8 cellular contexts compared by ENCODE assay signal in the genomic region with DNA sequence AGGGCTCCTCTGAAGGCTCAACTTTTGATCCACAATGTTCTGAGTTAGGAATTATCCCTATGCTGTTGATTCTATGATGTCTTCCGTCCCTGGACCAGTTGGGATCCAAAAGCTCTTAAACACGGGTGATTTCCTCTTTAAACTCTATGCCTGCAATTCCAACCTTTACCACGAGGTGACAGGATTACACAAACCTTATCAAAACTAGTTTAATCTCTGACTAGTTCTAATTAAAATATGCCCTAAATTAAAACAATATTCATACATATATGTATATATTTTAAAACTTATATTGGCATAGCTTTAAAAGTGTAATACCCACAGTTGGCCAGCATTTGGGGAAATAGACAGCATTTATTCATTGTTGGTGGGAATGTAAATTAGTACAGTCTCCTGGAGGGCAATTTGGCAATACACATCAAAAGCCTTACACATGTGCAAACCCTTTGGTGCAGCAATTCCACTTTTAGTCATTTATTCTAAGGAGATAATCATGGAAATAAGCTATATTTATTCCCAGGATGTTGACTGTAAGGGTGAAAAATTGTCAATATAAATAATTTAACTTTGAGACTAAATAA. TPM values are rescaled to one million over a fixed set of nuclear protein-coding genes. Genes with fewer than 3 reads are reported as not detected.
DNase-seq lines count a peak whose midpoint lies in the region; FAIRE-seq and TF ChIP-seq lines count a peak whose summit lies in the region.

No MANE protein-coding gene starts in this region.

- no peak for FAIRE-seq in small intestine (lab: Jason Lieb, UNC)

- BruUV-seq in OCI-LY7 (replicated peaks; lab: Mats Ljungman, UMichigan): no TSS peak

- no peak for TF ChIP-seq EP300 in tibial nerve (IDR thresholded peaks at IDR 0.05)

- WGBS in small intestine, 3 donors: 30 to 42% (median 34%) methylated on average over 3 of the region's 3 CpGs
- WGBS in tibial nerve, 2 donors: 46 to 58% methylated on average over 3 of the region's 3 CpGs

- H3K27me3 ChIP-seq in small intestine (ENCODE audit: control insufficient read depth in 2 of 2, insufficient read depth in 2 of 2, low read length in 2 of 2): no peaks in the 10 kb centered on the region
- no peaks in the 10 kb centered on the region for H3K27me3 ChIP-seq in tibial nerve

- H3K4me3 ChIP-seq in OCI-LY7 (ENCODE audit: low read depth, low read length, poor library complexity, severe bottlenecking) (no peak overlapping the region), small intestine (ENCODE audit: low read depth in 1 of 2, low read length in 2 of 2) (no peak overlapping the region), tibial nerve (no peak overlapping the region)

- H4K20me1 ChIP-seq in OCI-LY7 (ENCODE audit: insufficient read depth, low read length): no peaks in the 10 kb centered on the region

- intact Hi-C loops in OCI-LY7 (cut with micrococcal nuclease; ENCODE audit: unreplicated experiment): loop anchor here (5.0 kb wide), 1 partner anchor 268 kb away; no protein-coding TSS in a partner anchor

- H3K4me2 ChIP-seq in OCI-LY7 (ENCODE audit: low read length): no peak overlapping the region

- TF ChIP-seq CTCF in OCI-LY7 (conservative IDR thresholded peaks at IDR 0.05; ENCODE audit: low read length) (peak; percentile 89), tibial nerve (IDR thresholded peaks at IDR 0.05) (peak in 2 of 5 experiments; percentile 27 to 39)

- no peaks in the 10 kb centered on the region for H3K36me3 ChIP-seq in OCI-LY7 (ENCODE audit: insufficient read depth, low read length)
- H3K36me3 ChIP-seq in small intestine (ENCODE audit: control insufficient read depth in 2 of 2, insufficient read depth in 2 of 2, low read length in 2 of 2): no peaks in the 10 kb centered on the region
- no peaks in the 10 kb centered on the region for H3K36me3 ChIP-seq in tibial nerve

- DNase-seq in NCI-H748 (lab: John Stamatoyannopoulos, UW; ENCODE audit: unreplicated experiment): peak; percentile 20
- DNase-seq in NCI-H748 treated with DMSO at 0.1 percent for 48 hours (lab: John Stamatoyannopoulos, UW): no peak
- peak; percentile 20 for DNase-seq in OCI-LY7 (ENCODE audit: low spot score)
- peak; percentile 48 to 68 for DNase-seq in erythroblast (lab: John Stamatoyannopoulos, UW)
- peak; percentile 33 for DNase-seq in small intestine
- no peak for DNase-seq in tibial nerve (ENCODE audit: low spot score in 2 of 2)
- DNase-seq in AG08395 (ENCODE audit: low spot score): no peak
- DNase-seq in NCI-H2196 (lab: John Stamatoyannopoulos, UW; ENCODE audit: unreplicated experiment): no peak

- TF ChIP-seq POLR2A in erythroblast (IDR thresholded peaks at IDR 0.05; ENCODE audit: low read length) (no peak), tibial nerve (IDR thresholded peaks at IDR 0.05) (no peak)

- no peak overlapping the region for H2AFZ ChIP-seq in OCI-LY7 (ENCODE audit: low read length)

- H3K27ac ChIP-seq in OCI-LY7 (ENCODE audit: low read depth, low read length, poor library complexity, severe bottlenecking): no peak overlapping the region
- H3K27ac ChIP-seq in small intestine (ENCODE audit: low read depth in 1 of 2, low read length in 1 of 2): no peak overlapping the region
- H3K27ac ChIP-seq in tibial nerve: no peak overlapping the region

- CTCF ChIA-PET in OCI-LY7 (lab: Charles Lee; ENCODE audit: unreplicated experiment): interaction anchor here (1.0 kb wide), 1 partner anchor 18 kb away, joined by 3 read pairs; no protein-coding TSS in a partner anchor

- POLR2A ChIA-PET in OCI-LY7 (lab: Charles Lee): no interaction called here

- H3K4me1 ChIP-seq in OCI-LY7 (ENCODE audit: insufficient read depth, low read length, poor library complexity, severe bottlenecking): no peaks in the 10 kb centered on the region
- H3K4me1 ChIP-seq in small intestine (ENCODE audit: control insufficient read depth in 2 of 2, insufficient read depth in 1 of 2, low read depth in 1 of 2, low read length in 1 of 2): no peaks in the 10 kb centered on the region
- H3K4me1 ChIP-seq in tibial nerve: peaks cover 0 to 16% (median 6%) of the 10 kb centered on the region in 4 donors

- no peaks in the 10 kb centered on the region for H3K79me2 ChIP-seq in OCI-LY7 (ENCODE audit: insufficient read depth, low read depth, low read length)

- no peaks in the 10 kb centered on the region for H3K9me2 ChIP-seq in OCI-LY7 (ENCODE audit: insufficient read depth, low read length)

- H3K9me3 ChIP-seq in OCI-LY7 (ENCODE audit: low read length): peaks cover 8% of the 10 kb centered on the region; the same call in 1 of the 2 replicates
- H3K9me3 ChIP-seq in small intestine (ENCODE audit: control insufficient read depth, low read depth): peaks cover 2% of the 10 kb centered on the region
- H3K9me3 ChIP-seq in tibial nerve: peaks cover 0 to 14% (median 4%) of the 10 kb centered on the region in 4 donors

RNA-seq across cellular contexts. Expression of gene PHYKPL, which starts 51.6 kb away (rescaled TPM):
- total RNA-seq in OCI-LY7 (2014; rRNA removed; shearing (Covaris generic)): 69.7 and 86.3 TPM in 2 replicates
- total RNA-seq in OCI-LY7 (2022) (139 and 146 TPM in 2 replicates), tibial nerve (100 to 1,000 TPM in 2 of 4 donors, 10 to 100 TPM in 2; 77.2 to 121 (median 97.1) TPM)
- 100 to 1,000 TPM in 2 of 3 donors, 10 to 100 TPM in 1; 57.7 to 145 (median 115) TPM for polyA plus RNA-seq in small intestine

Comparison
In these comparisons a context has a peak if more than half of its experiments do, and no peak if none do; other contexts are left out.
1. DNase-seq: peak in NCI-H748 (single experiment), OCI-LY7 (single experiment), erythroblast (2 of 2) and small intestine (single experiment); none in NCI-H748 treated with DMSO at 0.1 percent for 48 hours (single experiment), tibial nerve (0 of 2), AG08395 (single experiment) and NCI-H2196 (single experiment).